Comparison of ENCODE assay signal across 8 cellular contexts in the genomic region with DNA sequence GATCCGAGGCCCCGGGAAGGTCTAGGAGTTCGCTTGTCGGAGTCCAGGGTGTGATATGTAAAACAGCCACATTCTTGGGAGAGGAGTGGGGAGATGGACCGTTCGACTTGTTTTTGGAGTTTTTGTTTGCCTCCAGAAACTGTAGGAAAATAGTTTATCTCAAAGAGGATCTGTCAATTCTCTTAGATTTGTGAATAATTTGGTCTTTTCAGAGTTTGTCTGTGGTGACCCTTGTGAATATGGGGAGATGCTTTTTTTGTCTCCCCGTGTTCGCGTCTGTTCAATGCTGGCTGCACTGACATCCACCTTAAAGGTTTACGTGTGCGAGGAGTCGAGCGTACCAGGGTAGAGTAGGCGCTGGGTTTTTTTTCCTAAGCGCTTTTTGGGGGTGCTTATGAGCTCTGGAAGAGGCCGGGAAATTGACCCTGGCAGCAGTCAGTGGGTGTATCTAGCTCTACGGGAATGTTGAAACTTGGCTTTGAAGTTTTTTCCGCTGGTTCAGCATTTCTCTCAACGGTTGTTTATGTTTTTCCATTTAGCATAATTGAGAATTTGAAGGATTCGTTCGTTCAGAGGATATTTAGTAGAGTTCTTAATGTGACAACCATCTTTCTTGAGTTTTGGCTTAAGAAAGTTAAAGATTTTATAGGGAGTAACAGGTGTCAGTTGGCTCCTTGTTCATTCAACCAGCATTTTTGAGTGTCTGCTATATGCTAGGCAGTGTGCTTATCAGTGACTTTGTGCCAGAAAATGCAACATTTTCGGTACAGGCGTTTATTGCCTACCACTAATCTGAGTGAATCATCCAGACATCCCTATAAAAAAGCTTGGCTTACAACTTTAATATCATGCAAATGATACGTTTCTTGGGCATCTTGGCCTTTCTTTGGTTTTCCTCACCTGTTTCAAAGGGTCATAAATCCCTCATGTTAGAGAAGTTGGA. TPM values are rescaled to one million over a fixed set of nuclear protein-coding genes. Genes with fewer than 3 reads are reported as not detected.
DNase-seq lines count a peak whose midpoint lies in the region; ATAC-seq, FAIRE-seq and TF ChIP-seq lines count a peak whose summit lies in the region.

No MANE protein-coding gene starts in this region.

- H3K27ac ChIP-seq in SU-DHL-6 (ENCODE audit: low read depth, low read length) (peak overlapping the region; percentile 73), fibroblast of lung (ENCODE audit: insufficient read depth, low read length) (peak overlapping the region; percentile 99), pancreas (peak overlapping the region; percentile 78 to 98 (median 92))

- H3K9me3 ChIP-seq in SU-DHL-6 (ENCODE audit: insufficient read depth, low read length): no peaks in the 10 kb centered on the region
- no peaks in the 10 kb centered on the region for H3K9me3 ChIP-seq in fibroblast of lung (ENCODE audit: control insufficient read depth, insufficient read depth, low read depth, low read length)
- no peaks in the 10 kb centered on the region for H3K9me3 ChIP-seq in pancreas

- H3K4me2 ChIP-seq in SU-DHL-6 (ENCODE audit: low read depth, low read length, poor library complexity, severe bottlenecking): peak overlapping the region; percentile 87
- H3K4me2 ChIP-seq in fibroblast of lung (ENCODE audit: extremely low read depth, insufficient read depth, low read length): peak overlapping the region; percentile 97

- no peak for FAIRE-seq in pancreas (lab: Jason Lieb, UNC)

- ATAC-seq in pancreas: no peak

- WGBS in pancreas, 2 donors: 2% methylated on average over 24 of the region's 24 CpGs

- peak overlapping the region; percentile 95 for H3K9ac ChIP-seq in SU-DHL-6 (ENCODE audit: low read length)
- peak overlapping the region; percentile 98 for H3K9ac ChIP-seq in fibroblast of lung (ENCODE audit: insufficient read depth, low read length)

- intact Hi-C loops in pancreas (cut with DNase I): no loop called here

- H3K36me3 ChIP-seq in SU-DHL-6 (ENCODE audit: low read length) (no peaks in the 10 kb centered on the region), fibroblast of lung (ENCODE audit: control insufficient read depth, insufficient read depth, low read length) (peaks cover 1% of the 10 kb centered on the region), pancreas (no peaks in the 10 kb centered on the region)

- H3K79me2 ChIP-seq in SU-DHL-6 (ENCODE audit: insufficient read depth, low read length): peaks cover 59% of the 10 kb centered on the region
- peaks cover 55% of the 10 kb centered on the region for H3K79me2 ChIP-seq in fibroblast of lung (ENCODE audit: control insufficient read depth, insufficient read depth, low read length)

- DNase-seq in NCI-H2107 treated with DMSO at 0.1 percent for 48 hours (lab: John Stamatoyannopoulos, UW; ENCODE audit: unreplicated experiment): peak; percentile 41
- DNase-seq in NCI-H2107 (lab: John Stamatoyannopoulos, UW): no peak
- DNase-seq in fibroblast of lung (ENCODE audit: low read depth in 2 of 2): peak; percentile 33 to 70
- no peak for DNase-seq in pancreas
- DNase-seq in DMS53 (lab: John Stamatoyannopoulos, UW): no peak
- DNase-seq in NCI-H345 treated with DMSO at 0.1 percent for 48 hours (lab: John Stamatoyannopoulos, UW; ENCODE audit: unreplicated experiment): no peak
- DNase-seq in NCI-H510A treated with DMSO at 0.1 percent for 48 hours (lab: John Stamatoyannopoulos, UW): no peak

- H3K4me3 ChIP-seq in SU-DHL-6 (ENCODE audit: insufficient read depth, low read length, poor library complexity, severe bottlenecking): peak overlapping the region; percentile 89
- peak overlapping the region; percentile 86 to 98 (median 92) for H3K4me3 ChIP-seq in fibroblast of lung (replicated peaks in 1 of 4; ENCODE audit: control extremely low read depth in 1 of 4, insufficient read depth in 1 of 4, low read depth in 3 of 4, low read length in 4 of 4)
- peak overlapping the region; percentile 71 to 93 (median 88) for H3K4me3 ChIP-seq in pancreas

- H3F3A ChIP-seq in SU-DHL-6 (ENCODE audit: insufficient read depth): no peaks in the 10 kb centered on the region

- H3K4me1 ChIP-seq in fibroblast of lung (ENCODE audit: control insufficient read depth, extremely low read depth, insufficient read depth, low read length) (peaks cover 17% of the 10 kb centered on the region), pancreas (peaks cover 3 to 40% (median 15%) of the 10 kb centered on the region in 3 donors)

- H4K20me1 ChIP-seq in SU-DHL-6 (ENCODE audit: low read depth, low read length) (peaks cover 25% of the 10 kb centered on the region; the same call in 1 of the 2 replicates), fibroblast of lung (ENCODE audit: control insufficient read depth, extremely low read depth, insufficient read depth, low read length) (no peaks in the 10 kb centered on the region)

- H3K27me3 ChIP-seq in SU-DHL-6 (ENCODE audit: low read length): no peaks in the 10 kb centered on the region
- H3K27me3 ChIP-seq in fibroblast of lung (ENCODE audit: control insufficient read depth, insufficient read depth, low read length): no peaks in the 10 kb centered on the region
- H3K27me3 ChIP-seq in pancreas: no peaks in the 10 kb centered on the region

- no peak for TF ChIP-seq CTCF in SU-DHL-6 (IDR thresholded peaks at IDR 0.05; ENCODE audit: insufficient read depth, low read length, poor library complexity, severe bottlenecking)
- TF ChIP-seq CTCF in fibroblast of lung (conservative IDR thresholded peaks at IDR 0.05 in 1 of 2, IDR thresholded peaks at IDR 0.05 in 1 of 2; ENCODE audit: low read depth in 1 of 2, low read length in 2 of 2): no peak
- no peak for TF ChIP-seq CTCF in pancreas (IDR thresholded peaks at IDR 0.05)

- H3K9me2 ChIP-seq in SU-DHL-6 (replicated peaks; ENCODE audit: insufficient read depth, low read length): no peaks in the 10 kb centered on the region

- H2AFZ ChIP-seq in SU-DHL-6 (ENCODE audit: low read depth, low read length, severe bottlenecking): no peak overlapping the region
- no peak overlapping the region for H2AFZ ChIP-seq in fibroblast of lung (ENCODE audit: low read length)

RNA-seq across cellular contexts. Expression of gene SZRD1, which starts 1.2 kb away (rescaled TPM):
- total RNA-seq in fibroblast of lung (20.8 and 30.1 TPM in 2 replicates), pancreas (10 to 100 TPM; 24.9 to 53.5 (median 37.0) TPM)
- polyA plus RNA-seq in fibroblast of lung (95.1 and 151 TPM in 2 replicates), pancreas (10 to 100 TPM; 25.7 to 37.1 TPM)
- polyA plus RNA-seq in fibroblast of lung (2012): 110 and 146 TPM in 2 replicates
- 156 and 193 TPM in 2 replicates for polyA minus RNA-seq in fibroblast of lung (ENCODE audit: low replicate concordance)

RNA-seq across cellular contexts. Expression of gene FBXO42, which starts 16.0 kb away (rescaled TPM):
- total RNA-seq in fibroblast of lung (10.4 and 10.5 TPM in 2 replicates), pancreas (10 to 100 TPM in 2 of 6 donors, 1 to 10 TPM in 4; 7.4 to 11.9 (median 8.8) TPM)
- polyA plus RNA-seq in fibroblast of lung (13.5 and 14.4 TPM in 2 replicates), pancreas (10 to 100 TPM; 10.4 to 11.1 TPM)
- polyA plus RNA-seq in fibroblast of lung (2012): 10.0 and 11.2 TPM in 2 replicates
- 16.0 and 22.3 TPM in 2 replicates for polyA minus RNA-seq in fibroblast of lung (ENCODE audit: low replicate concordance)

Comparison
In these comparisons a context has a peak if more than half of its experiments do, and no peak if none do; other contexts are left out.
1. DNase-seq: peak in NCI-H2107 treated with DMSO at 0.1 percent for 48 hours (single experiment) and fibroblast of lung (2 of 2); none in NCI-H2107 (single experiment), pancreas (0 of 6), DMS53 (single experiment), NCI-H345 treated with DMSO at 0.1 percent for 48 hours (single experiment) and NCI-H510A treated with DMSO at 0.1 percent for 48 hours (single experiment).
2. Peak in every context shown above with its lines, with median percentiles within 50 percentile points of each other: H3K27ac ChIP-seq and H3K4me3 ChIP-seq.